ENCODE assay signal across 7 cellular contexts in genomic region chrX:154490021-154490413, GRCh38. TPM values are rescaled to one million over a fixed set of nuclear protein-coding genes. Genes with fewer than 3 reads are reported as not detected.
DNase-seq lines count a peak whose midpoint lies in the region; ATAC-seq and TF ChIP-seq lines count a peak whose summit lies in the region.

No MANE protein-coding gene starts in this region.

- H3K36me3 ChIP-seq in GM23248 (ENCODE audit: low read depth): no peaks in the 10 kb centered on the region
- peaks cover 5% of the 10 kb centered on the region for H3K36me3 ChIP-seq in iPS-15b (ENCODE audit: control insufficient read depth, insufficient read depth, low read length)
- peaks cover 0 to 20% (median 0%) of the 10 kb centered on the region in 6 donors for H3K36me3 ChIP-seq in spleen

- peak overlapping the region; percentile 53; the same call in 1 of the 2 replicates for H2AFZ ChIP-seq in GM23248

- peak overlapping the region; percentile 78 for H3K4me2 ChIP-seq in GM23248 (ENCODE audit: unreplicated experiment)

- H3K27ac ChIP-seq in GM23248: peak overlapping the region; percentile 99
- peak overlapping the region; percentile 74 for H3K27ac ChIP-seq in angular gyrus (ENCODE audit: low read depth, low read length)
- H3K27ac ChIP-seq in spleen: peak overlapping the region; percentile 77 to 96 (median 92)

- TF ChIP-seq CTCF in spleen (IDR thresholded peaks at IDR 0.05 in 8 of 11, conservative IDR thresholded peaks at IDR 0.05 in 3 of 11): no peak

- in situ Hi-C loops in GM23248 (cut with MboI): no loop called here

- H4K20me1 ChIP-seq in GM23248 (ENCODE audit: insufficient read depth): no peaks in the 10 kb centered on the region

- H3K9ac ChIP-seq in GM23248 (peak overlapping the region; percentile 99), iPS-15b (ENCODE audit: low read depth, low read length) (no peak overlapping the region)

- no peaks in the 10 kb centered on the region for H3K4me1 ChIP-seq in GM23248 (ENCODE audit: insufficient read depth)
- peaks cover 4% of the 10 kb centered on the region for H3K4me1 ChIP-seq in iPS-15b (ENCODE audit: control insufficient read depth, insufficient read depth, low read length)
- H3K4me1 ChIP-seq in spleen: peaks cover 0 to 51% (median 31%) of the 10 kb centered on the region in 6 donors

- no peaks in the 10 kb centered on the region for H3F3A ChIP-seq in GM23248 (ENCODE audit: insufficient read depth)

- no peaks in the 10 kb centered on the region for H3K9me3 ChIP-seq in GM23248 (ENCODE audit: low read depth)
- H3K9me3 ChIP-seq in iPS-15b (ENCODE audit: control insufficient read depth, insufficient read depth, low read length): no peaks in the 10 kb centered on the region
- no peaks in the 10 kb centered on the region for H3K9me3 ChIP-seq in spleen

- peaks cover 21% of the 10 kb centered on the region for H3K79me2 ChIP-seq in GM23248 (ENCODE audit: insufficient read depth)

- DNase-seq in GM23248: peak; percentile 66
- DNase-seq in M059J (ENCODE audit: low read depth): peak; percentile 81
- no peak for DNase-seq in spleen
- no peak for DNase-seq in ecto neural progenitor cell (ENCODE audit: low spot score)

- H3K4me3 ChIP-seq in GM23248: peak overlapping the region; percentile 81
- peak overlapping the region; percentile 52 for H3K4me3 ChIP-seq in iPS-15b (ENCODE audit: low read depth, low read length)
- H3K4me3 ChIP-seq in spleen: peak overlapping the region; percentile 35 to 78 (median 50)

- H3K9me2 ChIP-seq in GM23248 (ENCODE audit: insufficient read depth): no peaks in the 10 kb centered on the region

- WGBS in GM23248 (ENCODE audit: low coverage in 1 of 2, low lambda C conversion rate in 2 of 2, missing lambda C conversion rate in 2 of 2), 2 experiments: 2 to 18% methylated on average over 3 to 17 of the region's 19 CpGs
- WGBS in spleen, 5 donors: 0 to 38% (median 9%) methylated on average over 2 to 19 of the region's 19 CpGs; no CpG with 5 or more reads in 1 of the 5 donors

- no peak for TF ChIP-seq POLR2A in spleen (IDR thresholded peaks at IDR 0.05)

- peak; percentile 23 for ATAC-seq in GM18498 (IDR thresholded peaks at IDR 0.05; ENCODE audit: unreplicated experiment)

- H3K27me3 ChIP-seq in GM23248 (replicated peaks; ENCODE audit: insufficient read depth) (no peaks in the 10 kb centered on the region), iPS-15b (ENCODE audit: control insufficient read depth, insufficient read depth, low read length) (peaks cover 4% of the 10 kb centered on the region), spleen (replicated peaks in 1 of 7) (no peaks in the 10 kb centered on the region)

- intact Hi-C loops in spleen (cut with DNase I; ENCODE audit: low total_unique reads): no loop called here

RNA-seq across cellular contexts. Expression of gene SLC10A3, which starts 0.4 kb away (rescaled TPM):
- total RNA-seq in GM23248 (2014; rRNA removed; shearing (Covaris generic)): 48.3 and 61.0 TPM in 2 replicates
- polyA plus RNA-seq in GM23248 (2016; fragmentation: Nextera tagmentation; extraction: Ambion mirVana) (49.4 and 50.8 TPM in 2 replicates), spleen (10 to 100 TPM; 11.0 to 17.0 (median 14.1) TPM)
- total RNA-seq in M059J (2014; rRNA removed; shearing (Covaris generic)): 65.4 and 80.7 TPM in 2 replicates
- total RNA-seq in spleen: 10 to 100 TPM; 15.9 to 21.8 (median 17.4) TPM

RNA-seq across cellular contexts. Expression of gene UBL4A, which starts 3.6 kb away (rescaled TPM):
- total RNA-seq in GM23248 (2014; rRNA removed; shearing (Covaris generic)): 36.8 and 53.0 TPM in 2 replicates
- 42.4 and 45.2 TPM in 2 replicates for polyA plus RNA-seq in GM23248 (2016; fragmentation: Nextera tagmentation; extraction: Ambion mirVana)
- total RNA-seq in M059J (2014; rRNA removed; shearing (Covaris generic)): 74.0 and 101 TPM in 2 replicates
- 10 to 100 TPM; 18.6 to 36.3 (median 23.1) TPM for total RNA-seq in spleen
- 10 to 100 TPM; 13.4 to 27.1 (median 20.6) TPM for polyA plus RNA-seq in spleen

RNA-seq across cellular contexts. Expression of gene LAGE3, which starts 10.9 kb away (rescaled TPM):
- 42.9 and 44.0 TPM in 2 replicates for total RNA-seq in GM23248 (2014; rRNA removed; shearing (Covaris generic))
- 49.2 and 49.7 TPM in 2 replicates for polyA plus RNA-seq in GM23248 (2016; fragmentation: Nextera tagmentation; extraction: Ambion mirVana)
- total RNA-seq in M059J (2014; rRNA removed; shearing (Covaris generic)): 102 and 104 TPM in 2 replicates
- total RNA-seq in spleen: 10 to 100 TPM; 11.8 to 25.2 (median 16.7) TPM
- polyA plus RNA-seq in spleen: 10 to 100 TPM; 15.0 to 27.7 (median 27.3) TPM

RNA-seq across cellular contexts. Expression of gene FAM3A, which starts 26.0 kb away (rescaled TPM):
- 27.8 and 43.6 TPM in 2 replicates for total RNA-seq in GM23248 (2014; rRNA removed; shearing (Covaris generic))
- polyA plus RNA-seq in GM23248 (2016; fragmentation: Nextera tagmentation; extraction: Ambion mirVana) (35.2 and 35.7 TPM in 2 replicates), spleen (10 to 100 TPM; 35.2 to 54.5 (median 52.3) TPM)
- 53.2 and 72.8 TPM in 2 replicates for total RNA-seq in M059J (2014; rRNA removed; shearing (Covaris generic))
- 10 to 100 TPM; 29.1 to 38.1 (median 34.7) TPM for total RNA-seq in spleen

RNA-seq across cellular contexts. Expression of gene PLXNA3, which starts 31.9 kb away (rescaled TPM):
- 25.9 and 30.7 TPM in 2 replicates for total RNA-seq in GM23248 (2014; rRNA removed; shearing (Covaris generic))
- 26.7 and 35.1 TPM in 2 replicates for polyA plus RNA-seq in GM23248 (2016; fragmentation: Nextera tagmentation; extraction: Ambion mirVana)
- total RNA-seq in M059J (2014; rRNA removed; shearing (Covaris generic)): 4.3 and 8.9 TPM in 2 replicates
- total RNA-seq in spleen: 10 to 100 TPM in 6 of 7 donors, 1 to 10 TPM in 1; 9.1 to 46.8 (median 27.2) TPM
- polyA plus RNA-seq in spleen: 10 to 100 TPM in 1 of 3 donors, 1 to 10 TPM in 2; 2.5 to 11.6 (median 4.1) TPM

Comparison
In these comparisons a context has a peak if more than half of its experiments do, and no peak if none do; other contexts are left out.
1. DNase-seq: peak in GM23248 (single experiment) and M059J (single experiment); none in spleen (single experiment) and ecto neural progenitor cell (single experiment).
2. Peak in every context shown above with its lines, with median percentiles within 50 percentile points of each other: H3K27ac ChIP-seq and H3K4me3 ChIP-seq.